Comparison of ENCODE assay signal across 1 cellular context in the genomic region with DNA sequence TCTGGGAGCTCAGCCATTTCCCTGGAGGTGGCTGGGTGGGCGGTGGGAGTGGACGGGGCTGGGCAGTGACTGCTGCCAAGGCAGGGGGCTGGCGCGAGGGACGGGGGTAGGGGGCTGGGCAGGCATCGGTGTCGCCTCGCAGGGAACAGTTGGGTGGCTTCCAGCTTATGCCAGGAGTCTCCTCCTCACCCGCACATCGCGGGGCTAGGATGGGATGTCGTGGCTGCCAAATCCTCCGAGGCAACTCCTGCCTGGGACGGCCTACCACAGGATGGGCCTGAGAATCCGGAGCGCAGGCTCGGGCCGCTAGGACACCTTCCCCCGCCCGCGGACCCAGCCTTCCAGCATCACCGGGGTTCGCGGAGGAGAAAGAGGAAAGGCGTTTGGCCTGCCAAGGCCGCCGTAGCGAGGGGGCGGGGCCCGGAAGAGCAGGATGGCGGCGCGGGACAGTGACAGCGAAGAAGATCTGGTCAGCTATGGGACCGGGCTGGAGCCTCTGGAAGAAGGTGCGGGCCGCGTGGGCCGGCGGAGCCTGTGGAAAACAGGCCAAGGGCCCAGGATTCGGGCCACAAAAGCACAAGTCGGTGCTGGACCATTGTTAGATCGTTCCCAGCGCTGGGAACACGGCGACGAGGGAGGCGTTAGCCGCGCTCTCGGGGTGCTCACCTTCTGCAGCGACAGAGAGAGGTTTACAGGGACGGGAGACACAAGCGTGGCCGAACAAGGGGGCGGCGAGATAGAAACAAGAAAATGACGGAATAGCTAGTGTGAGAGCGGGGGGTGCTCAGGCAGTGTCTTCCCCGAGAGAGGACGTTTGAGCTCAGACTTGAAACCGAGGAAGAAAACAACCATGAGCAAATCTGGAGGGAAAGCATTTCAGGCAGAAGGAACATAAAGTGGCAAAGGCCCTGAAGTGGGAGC.
TF ChIP-seq lines count a peak whose summit lies in the region.

A gene with protein sequence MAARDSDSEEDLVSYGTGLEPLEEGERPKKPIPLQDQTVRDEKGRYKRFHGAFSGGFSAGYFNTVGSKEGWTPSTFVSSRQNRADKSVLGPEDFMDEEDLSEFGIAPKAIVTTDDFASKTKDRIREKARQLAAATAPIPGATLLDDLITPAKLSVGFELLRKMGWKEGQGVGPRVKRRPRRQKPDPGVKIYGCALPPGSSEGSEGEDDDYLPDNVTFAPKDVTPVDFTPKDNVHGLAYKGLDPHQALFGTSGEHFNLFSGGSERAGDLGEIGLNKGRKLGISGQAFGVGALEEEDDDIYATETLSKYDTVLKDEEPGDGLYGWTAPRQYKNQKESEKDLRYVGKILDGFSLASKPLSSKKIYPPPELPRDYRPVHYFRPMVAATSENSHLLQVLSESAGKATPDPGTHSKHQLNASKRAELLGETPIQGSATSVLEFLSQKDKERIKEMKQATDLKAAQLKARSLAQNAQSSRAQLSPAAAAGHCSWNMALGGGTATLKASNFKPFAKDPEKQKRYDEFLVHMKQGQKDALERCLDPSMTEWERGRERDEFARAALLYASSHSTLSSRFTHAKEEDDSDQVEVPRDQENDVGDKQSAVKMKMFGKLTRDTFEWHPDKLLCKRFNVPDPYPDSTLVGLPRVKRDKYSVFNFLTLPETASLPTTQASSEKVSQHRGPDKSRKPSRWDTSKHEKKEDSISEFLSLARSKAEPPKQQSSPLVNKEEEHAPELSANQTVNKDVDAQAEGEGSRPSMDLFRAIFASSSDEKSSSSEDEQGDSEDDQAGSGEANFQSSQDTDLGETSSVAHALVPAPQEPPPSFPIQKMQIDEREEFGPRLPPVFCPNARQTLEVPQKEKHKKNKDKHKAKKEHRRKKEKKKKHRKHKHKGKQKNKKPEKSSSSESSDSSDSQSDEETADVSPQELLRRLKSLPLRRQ (plus strand): TSS at position 421 of the 921 bp plus-strand sequence. CDS start 13 bp downstream, at position 434.

TF ChIP-seq in HepG2, 621 proteins besides CTCF, POLR2A, EP300 and RAD21 (continues in another document):
- TF ChIP-seq ZNF510 (CRISPR knock-in tag; IDR thresholded peaks at IDR 0.05; ENCODE audit: low read depth): no peak
- no peak; the same call in 1 of the 2 replicates for TF ChIP-seq AKAP8 (CRISPR knock-in tag; IDR thresholded peaks at IDR 0.05)
- TF ChIP-seq CCDC6 (CRISPR knock-in tag; IDR thresholded peaks at IDR 0.05): no peak
- no peak for TF ChIP-seq SRSF9 (IDR thresholded peaks at IDR 0.05; ENCODE audit: borderline replicate concordance, insufficient read depth, low read depth, low read length, poor library complexity, severe bottlenecking)
- no peak for TF ChIP-seq HOXA9 (CRISPR knock-in tag; IDR thresholded peaks at IDR 0.05; ENCODE audit: borderline replicate concordance)
- TF ChIP-seq FOXK1 (CRISPR knock-in tag; IDR thresholded peaks at IDR 0.05; ENCODE audit: borderline replicate concordance, low read depth): peak; percentile 68; the same call in 1 of the 2 replicates
- no peak for TF ChIP-seq SOX13 (IDR thresholded peaks at IDR 0.05)
- peak in 1 of 2 experiments; percentile 54; a peak in 1 of 4 replicates for TF ChIP-seq SOX13 (CRISPR knock-in tag; conservative IDR thresholded peaks at IDR 0.05 in 1 of 2, IDR thresholded peaks at IDR 0.05 in 1 of 2)
- TF ChIP-seq SCMH1 (CRISPR knock-in tag; IDR thresholded peaks at IDR 0.05; ENCODE audit: borderline replicate concordance): no peak
- no peak for TF ChIP-seq PLRG1 (conservative IDR thresholded peaks at IDR 0.05)
- TF ChIP-seq, protein P1, sequence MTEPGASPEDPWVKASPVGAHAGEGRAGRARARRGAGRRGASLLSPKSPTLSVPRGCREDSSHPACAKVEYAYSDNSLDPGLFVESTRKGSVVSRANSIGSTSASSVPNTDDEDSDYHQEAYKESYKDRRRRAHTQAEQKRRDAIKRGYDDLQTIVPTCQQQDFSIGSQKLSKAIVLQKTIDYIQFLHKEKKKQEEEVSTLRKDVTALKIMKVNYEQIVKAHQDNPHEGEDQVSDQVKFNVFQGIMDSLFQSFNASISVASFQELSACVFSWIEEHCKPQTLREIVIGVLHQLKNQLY (CRISPR knock-in tag; IDR thresholded peaks at IDR 0.05): no peak
- TF ChIP-seq ZNF101 (CRISPR knock-in tag; IDR thresholded peaks at IDR 0.05; ENCODE audit: borderline replicate concordance, low read depth): no peak
- no peak for TF ChIP-seq ZFP36L2 (CRISPR knock-in tag; IDR thresholded peaks at IDR 0.05)
- TF ChIP-seq, protein P2, sequence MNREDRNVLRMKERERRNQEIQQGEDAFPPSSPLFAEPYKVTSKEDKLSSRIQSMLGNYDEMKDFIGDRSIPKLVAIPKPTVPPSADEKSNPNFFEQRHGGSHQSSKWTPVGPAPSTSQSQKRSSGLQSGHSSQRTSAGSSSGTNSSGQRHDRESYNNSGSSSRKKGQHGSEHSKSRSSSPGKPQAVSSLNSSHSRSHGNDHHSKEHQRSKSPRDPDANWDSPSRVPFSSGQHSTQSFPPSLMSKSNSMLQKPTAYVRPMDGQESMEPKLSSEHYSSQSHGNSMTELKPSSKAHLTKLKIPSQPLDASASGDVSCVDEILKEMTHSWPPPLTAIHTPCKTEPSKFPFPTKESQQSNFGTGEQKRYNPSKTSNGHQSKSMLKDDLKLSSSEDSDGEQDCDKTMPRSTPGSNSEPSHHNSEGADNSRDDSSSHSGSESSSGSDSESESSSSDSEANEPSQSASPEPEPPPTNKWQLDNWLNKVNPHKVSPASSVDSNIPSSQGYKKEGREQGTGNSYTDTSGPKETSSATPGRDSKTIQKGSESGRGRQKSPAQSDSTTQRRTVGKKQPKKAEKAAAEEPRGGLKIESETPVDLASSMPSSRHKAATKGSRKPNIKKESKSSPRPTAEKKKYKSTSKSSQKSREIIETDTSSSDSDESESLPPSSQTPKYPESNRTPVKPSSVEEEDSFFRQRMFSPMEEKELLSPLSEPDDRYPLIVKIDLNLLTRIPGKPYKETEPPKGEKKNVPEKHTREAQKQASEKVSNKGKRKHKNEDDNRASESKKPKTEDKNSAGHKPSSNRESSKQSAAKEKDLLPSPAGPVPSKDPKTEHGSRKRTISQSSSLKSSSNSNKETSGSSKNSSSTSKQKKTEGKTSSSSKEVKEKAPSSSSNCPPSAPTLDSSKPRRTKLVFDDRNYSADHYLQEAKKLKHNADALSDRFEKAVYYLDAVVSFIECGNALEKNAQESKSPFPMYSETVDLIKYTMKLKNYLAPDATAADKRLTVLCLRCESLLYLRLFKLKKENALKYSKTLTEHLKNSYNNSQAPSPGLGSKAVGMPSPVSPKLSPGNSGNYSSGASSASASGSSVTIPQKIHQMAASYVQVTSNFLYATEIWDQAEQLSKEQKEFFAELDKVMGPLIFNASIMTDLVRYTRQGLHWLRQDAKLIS (CRISPR knock-in tag; IDR thresholded peaks at IDR 0.05): no peak
- no peak for TF ChIP-seq ZNF382 (CRISPR knock-in tag; IDR thresholded peaks at IDR 0.05; ENCODE audit: borderline replicate concordance)
- TF ChIP-seq, protein P3, sequence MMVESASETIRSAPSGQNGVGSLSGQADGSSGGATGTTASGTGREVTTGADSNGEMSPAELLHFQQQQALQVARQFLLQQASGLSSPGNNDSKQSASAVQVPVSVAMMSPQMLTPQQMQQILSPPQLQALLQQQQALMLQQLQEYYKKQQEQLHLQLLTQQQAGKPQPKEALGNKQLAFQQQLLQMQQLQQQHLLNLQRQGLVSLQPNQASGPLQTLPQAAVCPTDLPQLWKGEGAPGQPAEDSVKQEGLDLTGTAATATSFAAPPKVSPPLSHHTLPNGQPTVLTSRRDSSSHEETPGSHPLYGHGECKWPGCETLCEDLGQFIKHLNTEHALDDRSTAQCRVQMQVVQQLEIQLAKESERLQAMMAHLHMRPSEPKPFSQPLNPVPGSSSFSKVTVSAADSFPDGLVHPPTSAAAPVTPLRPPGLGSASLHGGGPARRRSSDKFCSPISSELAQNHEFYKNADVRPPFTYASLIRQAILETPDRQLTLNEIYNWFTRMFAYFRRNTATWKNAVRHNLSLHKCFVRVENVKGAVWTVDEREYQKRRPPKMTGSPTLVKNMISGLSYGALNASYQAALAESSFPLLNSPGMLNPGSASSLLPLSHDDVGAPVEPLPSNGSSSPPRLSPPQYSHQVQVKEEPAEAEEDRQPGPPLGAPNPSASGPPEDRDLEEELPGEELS (CRISPR knock-in tag; IDR thresholded peaks at IDR 0.05): no peak
- no peak for TF ChIP-seq ZSCAN31 (CRISPR knock-in tag; IDR thresholded peaks at IDR 0.05; ENCODE audit: low read depth)
- TF ChIP-seq HHEX (CRISPR knock-in tag; IDR thresholded peaks at IDR 0.05): no peak
- no peak for TF ChIP-seq FOXM1 (CRISPR knock-in tag; IDR thresholded peaks at IDR 0.05)
- TF ChIP-seq, protein P4, sequence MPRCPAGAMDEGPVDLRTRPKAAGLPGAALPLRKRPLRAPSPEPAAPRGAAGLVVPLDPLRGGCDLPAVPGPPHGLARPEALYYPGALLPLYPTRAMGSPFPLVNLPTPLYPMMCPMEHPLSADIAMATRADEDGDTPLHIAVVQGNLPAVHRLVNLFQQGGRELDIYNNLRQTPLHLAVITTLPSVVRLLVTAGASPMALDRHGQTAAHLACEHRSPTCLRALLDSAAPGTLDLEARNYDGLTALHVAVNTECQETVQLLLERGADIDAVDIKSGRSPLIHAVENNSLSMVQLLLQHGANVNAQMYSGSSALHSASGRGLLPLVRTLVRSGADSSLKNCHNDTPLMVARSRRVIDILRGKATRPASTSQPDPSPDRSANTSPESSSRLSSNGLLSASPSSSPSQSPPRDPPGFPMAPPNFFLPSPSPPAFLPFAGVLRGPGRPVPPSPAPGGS (CRISPR knock-in tag; IDR thresholded peaks at IDR 0.05): peak; percentile 81
- TF ChIP-seq ZNF496 (CRISPR knock-in tag; IDR thresholded peaks at IDR 0.05; ENCODE audit: insufficient replicate concordance): no peak
- peak; percentile 37; the same call in 1 of the 2 replicates for TF ChIP-seq ZNF333 (CRISPR knock-in tag; IDR thresholded peaks at IDR 0.05; ENCODE audit: borderline replicate concordance)
- peak; percentile 90; the same call in 1 of the 2 replicates for TF ChIP-seq PCBP1 (IDR thresholded peaks at IDR 0.05; ENCODE audit: borderline replicate concordance, low read depth, low read length)
- no peak for TF ChIP-seq ZNF749 (CRISPR knock-in tag; IDR thresholded peaks at IDR 0.05; ENCODE audit: borderline replicate concordance)
- no peak for TF ChIP-seq ZFAT (CRISPR knock-in tag; conservative IDR thresholded peaks at IDR 0.05)
- no peak for TF ChIP-seq HNRNPL (IDR thresholded peaks at IDR 0.05; ENCODE audit: low read depth, low read length)
- TF ChIP-seq, protein P5, sequence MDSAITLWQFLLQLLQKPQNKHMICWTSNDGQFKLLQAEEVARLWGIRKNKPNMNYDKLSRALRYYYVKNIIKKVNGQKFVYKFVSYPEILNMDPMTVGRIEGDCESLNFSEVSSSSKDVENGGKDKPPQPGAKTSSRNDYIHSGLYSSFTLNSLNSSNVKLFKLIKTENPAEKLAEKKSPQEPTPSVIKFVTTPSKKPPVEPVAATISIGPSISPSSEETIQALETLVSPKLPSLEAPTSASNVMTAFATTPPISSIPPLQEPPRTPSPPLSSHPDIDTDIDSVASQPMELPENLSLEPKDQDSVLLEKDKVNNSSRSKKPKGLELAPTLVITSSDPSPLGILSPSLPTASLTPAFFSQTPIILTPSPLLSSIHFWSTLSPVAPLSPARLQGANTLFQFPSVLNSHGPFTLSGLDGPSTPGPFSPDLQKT (CRISPR knock-in tag; IDR thresholded peaks at IDR 0.05; ENCODE audit: borderline replicate concordance): no peak
- TF ChIP-seq, protein P6, sequence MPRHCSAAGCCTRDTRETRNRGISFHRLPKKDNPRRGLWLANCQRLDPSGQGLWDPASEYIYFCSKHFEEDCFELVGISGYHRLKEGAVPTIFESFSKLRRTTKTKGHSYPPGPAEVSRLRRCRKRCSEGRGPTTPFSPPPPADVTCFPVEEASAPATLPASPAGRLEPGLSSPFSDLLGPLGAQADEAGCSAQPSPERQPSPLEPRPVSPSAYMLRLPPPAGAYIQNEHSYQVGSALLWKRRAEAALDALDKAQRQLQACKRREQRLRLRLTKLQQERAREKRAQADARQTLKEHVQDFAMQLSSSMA (CRISPR knock-in tag; IDR thresholded peaks at IDR 0.05): no peak
- TF ChIP-seq FOXK2 (IDR thresholded peaks at IDR 0.05): no peak
- TF ChIP-seq, protein P7, sequence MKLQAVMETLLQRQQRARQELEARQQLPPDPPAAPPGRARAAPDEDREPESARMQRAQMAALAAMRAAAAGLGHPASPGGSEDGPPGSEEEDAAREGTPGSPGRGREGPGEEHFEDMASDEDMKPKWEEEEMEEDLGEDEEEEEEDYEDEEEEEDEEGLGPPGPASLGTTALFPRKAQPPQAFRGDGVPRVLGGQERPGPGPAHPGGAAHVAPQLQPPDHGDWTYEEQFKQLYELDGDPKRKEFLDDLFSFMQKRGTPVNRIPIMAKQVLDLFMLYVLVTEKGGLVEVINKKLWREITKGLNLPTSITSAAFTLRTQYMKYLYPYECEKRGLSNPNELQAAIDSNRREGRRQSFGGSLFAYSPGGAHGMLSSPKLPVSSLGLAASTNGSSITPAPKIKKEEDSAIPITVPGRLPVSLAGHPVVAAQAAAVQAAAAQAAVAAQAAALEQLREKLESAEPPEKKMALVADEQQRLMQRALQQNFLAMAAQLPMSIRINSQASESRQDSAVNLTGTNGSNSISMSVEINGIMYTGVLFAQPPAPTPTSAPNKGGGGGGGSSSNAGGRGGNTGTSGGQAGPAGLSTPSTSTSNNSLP (IDR thresholded peaks at IDR 0.05; ENCODE audit: low read depth, low read length): no peak
- no peak for TF ChIP-seq MBNL3 (CRISPR knock-in tag; conservative IDR thresholded peaks at IDR 0.05)
- TF ChIP-seq POLR2AphosphoS2 (IDR thresholded peaks at IDR 0.05; ENCODE audit: low read depth, low read length): no peak
- 0 out of 2 replicates have a peak, but pooled peaks have one; percentile 54 for TF ChIP-seq ZNF264 (CRISPR knock-in tag; IDR thresholded peaks at IDR 0.05)
- TF ChIP-seq TOPORS (CRISPR knock-in tag; IDR thresholded peaks at IDR 0.05): 0 out of 2 replicates have a peak, but pooled peaks have one; percentile 43
- TF ChIP-seq, protein P8, sequence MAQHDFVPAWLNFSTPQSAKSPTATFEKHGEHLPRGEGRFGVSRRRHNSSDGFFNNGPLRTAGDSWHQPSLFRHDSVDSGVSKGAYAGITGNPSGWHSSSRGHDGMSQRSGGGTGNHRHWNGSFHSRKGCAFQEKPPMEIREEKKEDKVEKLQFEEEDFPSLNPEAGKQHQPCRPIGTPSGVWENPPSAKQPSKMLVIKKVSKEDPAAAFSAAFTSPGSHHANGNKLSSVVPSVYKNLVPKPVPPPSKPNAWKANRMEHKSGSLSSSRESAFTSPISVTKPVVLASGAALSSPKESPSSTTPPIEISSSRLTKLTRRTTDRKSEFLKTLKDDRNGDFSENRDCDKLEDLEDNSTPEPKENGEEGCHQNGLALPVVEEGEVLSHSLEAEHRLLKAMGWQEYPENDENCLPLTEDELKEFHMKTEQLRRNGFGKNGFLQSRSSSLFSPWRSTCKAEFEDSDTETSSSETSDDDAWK (CRISPR knock-in tag; IDR thresholded peaks at IDR 0.05): no peak
- TF ChIP-seq, protein P9, sequence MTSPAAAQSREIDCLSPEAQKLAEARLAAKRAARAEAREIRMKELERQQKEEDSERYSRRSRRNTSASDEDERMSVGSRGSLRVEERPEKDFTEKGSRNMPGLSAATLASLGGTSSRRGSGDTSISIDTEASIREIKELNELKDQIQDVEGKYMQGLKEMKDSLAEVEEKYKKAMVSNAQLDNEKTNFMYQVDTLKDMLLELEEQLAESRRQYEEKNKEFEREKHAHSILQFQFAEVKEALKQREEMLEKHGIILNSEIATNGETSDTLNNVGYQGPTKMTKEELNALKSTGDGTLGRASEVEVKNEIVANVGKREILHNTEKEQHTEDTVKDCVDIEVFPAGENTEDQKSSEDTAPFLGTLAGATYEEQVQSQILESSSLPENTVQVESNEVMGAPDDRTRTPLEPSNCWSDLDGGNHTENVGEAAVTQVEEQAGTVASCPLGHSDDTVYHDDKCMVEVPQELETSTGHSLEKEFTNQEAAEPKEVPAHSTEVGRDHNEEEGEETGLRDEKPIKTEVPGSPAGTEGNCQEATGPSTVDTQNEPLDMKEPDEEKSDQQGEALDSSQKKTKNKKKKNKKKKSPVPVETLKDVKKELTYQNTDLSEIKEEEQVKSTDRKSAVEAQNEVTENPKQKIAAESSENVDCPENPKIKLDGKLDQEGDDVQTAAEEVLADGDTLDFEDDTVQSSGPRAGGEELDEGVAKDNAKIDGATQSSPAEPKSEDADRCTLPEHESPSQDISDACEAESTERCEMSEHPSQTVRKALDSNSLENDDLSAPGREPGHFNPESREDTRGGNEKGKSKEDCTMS (CRISPR knock-in tag; conservative IDR thresholded peaks at IDR 0.05): no peak
